In the genomic region with DNA sequence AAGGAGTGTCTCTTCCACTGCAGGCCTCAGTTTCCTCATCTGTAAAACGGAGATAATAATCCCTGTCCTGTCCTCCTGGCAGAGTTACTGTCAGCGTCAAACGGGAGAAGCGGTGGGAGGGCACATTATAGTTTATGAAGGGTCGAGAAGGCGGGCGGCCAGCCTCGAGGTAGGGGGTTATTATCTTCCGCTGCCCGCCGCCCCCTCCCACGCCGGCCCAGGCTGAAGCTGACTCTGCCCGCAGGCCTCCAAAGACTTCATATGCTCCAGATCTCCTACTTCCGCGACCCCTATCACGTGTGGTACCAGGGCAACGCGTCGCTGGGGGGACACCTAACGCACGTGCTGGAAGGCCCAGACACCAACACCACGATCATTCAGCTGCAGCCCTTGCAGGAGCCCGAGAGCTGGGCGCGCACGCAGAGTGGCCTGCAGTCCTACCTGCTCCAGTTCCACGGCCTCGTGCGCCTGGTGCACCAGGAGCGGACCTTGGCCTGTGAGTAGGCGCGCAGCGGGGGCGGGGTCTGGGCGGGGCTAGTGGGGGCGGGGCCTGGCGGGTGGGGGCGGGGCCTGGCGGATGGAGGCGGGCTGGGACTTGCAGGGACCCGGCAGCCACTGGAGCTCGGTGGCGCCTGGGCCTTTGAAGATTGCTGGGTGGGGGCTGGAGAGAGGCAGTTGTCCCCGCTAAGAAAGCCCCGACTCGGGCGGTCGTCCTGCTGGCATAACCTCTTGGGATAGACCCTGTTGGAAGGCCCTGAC, we compare ENCODE assay signal across 1 cellular context.
TF ChIP-seq lines count a peak whose summit lies in the region.

No MANE protein-coding gene starts in this region.

TF ChIP-seq in HepG2, 621 proteins besides CTCF, POLR2A, EP300 and RAD21 (continued from another document and continues in another):
- TF ChIP-seq E2F2 (CRISPR knock-in tag; IDR thresholded peaks at IDR 0.05; ENCODE audit: borderline replicate concordance) = peak; percentile 72; the same call in 1 of the 2 replicates
- TF ChIP-seq, protein P1, sequence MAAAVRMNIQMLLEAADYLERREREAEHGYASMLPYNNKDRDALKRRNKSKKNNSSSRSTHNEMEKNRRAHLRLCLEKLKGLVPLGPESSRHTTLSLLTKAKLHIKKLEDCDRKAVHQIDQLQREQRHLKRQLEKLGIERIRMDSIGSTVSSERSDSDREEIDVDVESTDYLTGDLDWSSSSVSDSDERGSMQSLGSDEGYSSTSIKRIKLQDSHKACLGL (CRISPR knock-in tag; IDR thresholded peaks at IDR 0.05) = peak; percentile 85
- no peak for TF ChIP-seq ZNF10 (CRISPR knock-in tag; IDR thresholded peaks at IDR 0.05; ENCODE audit: borderline replicate concordance, low read depth)
- TF ChIP-seq, protein P2, sequence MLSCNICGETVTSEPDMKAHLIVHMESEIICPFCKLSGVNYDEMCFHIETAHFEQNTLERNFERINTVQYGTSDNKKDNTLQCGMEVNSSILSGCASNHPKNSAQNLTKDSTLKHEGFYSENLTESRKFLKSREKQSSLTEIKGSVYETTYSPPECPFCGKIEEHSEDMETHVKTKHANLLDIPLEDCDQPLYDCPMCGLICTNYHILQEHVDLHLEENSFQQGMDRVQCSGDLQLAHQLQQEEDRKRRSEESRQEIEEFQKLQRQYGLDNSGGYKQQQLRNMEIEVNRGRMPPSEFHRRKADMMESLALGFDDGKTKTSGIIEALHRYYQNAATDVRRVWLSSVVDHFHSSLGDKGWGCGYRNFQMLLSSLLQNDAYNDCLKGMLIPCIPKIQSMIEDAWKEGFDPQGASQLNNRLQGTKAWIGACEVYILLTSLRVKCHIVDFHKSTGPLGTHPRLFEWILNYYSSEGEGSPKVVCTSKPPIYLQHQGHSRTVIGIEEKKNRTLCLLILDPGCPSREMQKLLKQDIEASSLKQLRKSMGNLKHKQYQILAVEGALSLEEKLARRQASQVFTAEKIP (CRISPR knock-in tag; IDR thresholded peaks at IDR 0.05; ENCODE audit: borderline replicate concordance) = no peak
- TF ChIP-seq ZSCAN29 (CRISPR knock-in tag; conservative IDR thresholded peaks at IDR 0.05) = no peak
- peak; percentile 41; the same call in 1 of the 2 replicates for TF ChIP-seq ESRRA (CRISPR knock-in tag; IDR thresholded peaks at IDR 0.05; ENCODE audit: low read depth)
- TF ChIP-seq, protein P3, sequence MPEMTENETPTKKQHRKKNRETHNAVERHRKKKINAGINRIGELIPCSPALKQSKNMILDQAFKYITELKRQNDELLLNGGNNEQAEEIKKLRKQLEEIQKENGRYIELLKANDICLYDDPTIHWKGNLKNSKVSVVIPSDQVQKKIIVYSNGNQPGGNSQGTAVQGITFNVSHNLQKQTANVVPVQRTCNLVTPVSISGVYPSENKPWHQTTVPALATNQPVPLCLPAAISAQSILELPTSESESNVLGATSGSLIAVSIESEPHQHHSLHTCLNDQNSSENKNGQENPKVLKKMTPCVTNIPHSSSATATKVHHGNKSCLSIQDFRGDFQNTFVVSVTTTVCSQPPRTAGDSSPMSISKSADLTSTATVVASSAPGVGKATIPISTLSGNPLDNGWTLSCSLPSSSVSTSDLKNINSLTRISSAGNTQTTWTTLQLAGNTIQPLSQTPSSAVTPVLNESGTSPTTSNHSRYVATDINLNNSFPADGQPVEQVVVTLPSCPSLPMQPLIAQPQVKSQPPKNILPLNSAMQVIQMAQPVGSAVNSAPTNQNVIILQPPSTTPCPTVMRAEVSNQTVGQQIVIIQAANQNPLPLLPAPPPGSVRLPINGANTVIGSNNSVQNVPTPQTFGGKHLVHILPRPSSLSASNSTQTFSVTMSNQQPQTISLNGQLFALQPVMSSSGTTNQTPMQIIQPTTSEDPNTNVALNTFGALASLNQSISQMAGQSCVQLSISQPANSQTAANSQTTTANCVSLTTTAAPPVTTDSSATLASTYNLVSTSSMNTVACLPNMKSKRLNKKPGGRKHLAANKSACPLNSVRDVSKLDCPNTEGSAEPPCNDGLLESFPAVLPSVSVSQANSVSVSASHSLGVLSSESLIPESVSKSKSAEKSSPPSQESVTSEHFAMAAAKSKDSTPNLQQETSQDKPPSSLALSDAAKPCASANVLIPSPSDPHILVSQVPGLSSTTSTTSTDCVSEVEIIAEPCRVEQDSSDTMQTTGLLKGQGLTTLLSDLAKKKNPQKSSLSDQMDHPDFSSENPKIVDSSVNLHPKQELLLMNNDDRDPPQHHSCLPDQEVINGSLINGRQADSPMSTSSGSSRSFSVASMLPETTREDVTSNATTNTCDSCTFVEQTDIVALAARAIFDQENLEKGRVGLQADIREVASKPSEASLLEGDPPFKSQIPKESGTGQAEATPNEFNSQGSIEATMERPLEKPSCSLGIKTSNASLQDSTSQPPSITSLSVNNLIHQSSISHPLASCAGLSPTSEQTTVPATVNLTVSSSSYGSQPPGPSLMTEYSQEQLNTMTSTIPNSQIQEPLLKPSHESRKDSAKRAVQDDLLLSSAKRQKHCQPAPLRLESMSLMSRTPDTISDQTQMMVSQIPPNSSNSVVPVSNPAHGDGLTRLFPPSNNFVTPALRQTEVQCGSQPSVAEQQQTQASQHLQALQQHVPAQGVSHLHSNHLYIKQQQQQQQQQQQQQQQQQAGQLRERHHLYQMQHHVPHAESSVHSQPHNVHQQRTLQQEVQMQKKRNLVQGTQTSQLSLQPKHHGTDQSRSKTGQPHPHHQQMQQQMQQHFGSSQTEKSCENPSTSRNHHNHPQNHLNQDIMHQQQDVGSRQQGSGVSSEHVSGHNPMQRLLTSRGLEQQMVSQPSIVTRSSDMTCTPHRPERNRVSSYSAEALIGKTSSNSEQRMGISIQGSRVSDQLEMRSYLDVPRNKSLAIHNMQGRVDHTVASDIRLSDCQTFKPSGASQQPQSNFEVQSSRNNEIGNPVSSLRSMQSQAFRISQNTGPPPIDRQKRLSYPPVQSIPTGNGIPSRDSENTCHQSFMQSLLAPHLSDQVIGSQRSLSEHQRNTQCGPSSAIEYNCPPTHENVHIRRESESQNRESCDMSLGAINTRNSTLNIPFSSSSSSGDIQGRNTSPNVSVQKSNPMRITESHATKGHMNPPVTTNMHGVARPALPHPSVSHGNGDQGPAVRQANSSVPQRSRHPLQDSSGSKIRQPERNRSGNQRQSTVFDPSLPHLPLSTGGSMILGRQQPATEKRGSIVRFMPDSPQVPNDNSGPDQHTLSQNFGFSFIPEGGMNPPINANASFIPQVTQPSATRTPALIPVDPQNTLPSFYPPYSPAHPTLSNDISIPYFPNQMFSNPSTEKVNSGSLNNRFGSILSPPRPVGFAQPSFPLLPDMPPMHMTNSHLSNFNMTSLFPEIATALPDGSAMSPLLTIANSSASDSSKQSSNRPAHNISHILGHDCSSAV (CRISPR knock-in tag; IDR thresholded peaks at IDR 0.05; ENCODE audit: borderline replicate concordance) = no peak
- peak; percentile 48 for TF ChIP-seq JARID2 (CRISPR knock-in tag; IDR thresholded peaks at IDR 0.05; ENCODE audit: insufficient replicate concordance)
- TF ChIP-seq ZNF530 (CRISPR knock-in tag; IDR thresholded peaks at IDR 0.05; ENCODE audit: low read depth) = 0 out of 2 replicates have a peak, but pooled peaks have one; percentile 17
- TF ChIP-seq MYNN (CRISPR knock-in tag; IDR thresholded peaks at IDR 0.05; ENCODE audit: low read depth) = peak; percentile 25
- TF ChIP-seq KAT7 (CRISPR knock-in tag; IDR thresholded peaks at IDR 0.05; ENCODE audit: borderline replicate concordance) = 0 out of 2 replicates have a peak, but pooled peaks have one; percentile 51
- TF ChIP-seq ZNF329 (CRISPR knock-in tag; IDR thresholded peaks at IDR 0.05; ENCODE audit: low read depth) = 0 out of 2 replicates have a peak, but pooled peaks have one; percentile 56
- TF ChIP-seq ELF4 (CRISPR knock-in tag; IDR thresholded peaks at IDR 0.05; ENCODE audit: borderline replicate concordance) = 0 out of 2 replicates have a peak, but pooled peaks have one; percentile 36
- TF ChIP-seq TBX2 (CRISPR knock-in tag; IDR thresholded peaks at IDR 0.05; ENCODE audit: borderline replicate concordance) = peak; percentile 52; the same call in 1 of the 2 replicates
- peak; percentile 62; the same call in 1 of the 2 replicates for TF ChIP-seq KLF9 (CRISPR knock-in tag; IDR thresholded peaks at IDR 0.05; ENCODE audit: low read depth)
- 0 out of 2 replicates have a peak, but pooled peaks have one; percentile 73 for TF ChIP-seq ZFP37 (CRISPR knock-in tag; IDR thresholded peaks at IDR 0.05; ENCODE audit: borderline replicate concordance)
- TF ChIP-seq ZNF335 (CRISPR knock-in tag; IDR thresholded peaks at IDR 0.05) = peak; percentile 86; the same call in 1 of the 2 replicates
- TF ChIP-seq, protein P4, sequence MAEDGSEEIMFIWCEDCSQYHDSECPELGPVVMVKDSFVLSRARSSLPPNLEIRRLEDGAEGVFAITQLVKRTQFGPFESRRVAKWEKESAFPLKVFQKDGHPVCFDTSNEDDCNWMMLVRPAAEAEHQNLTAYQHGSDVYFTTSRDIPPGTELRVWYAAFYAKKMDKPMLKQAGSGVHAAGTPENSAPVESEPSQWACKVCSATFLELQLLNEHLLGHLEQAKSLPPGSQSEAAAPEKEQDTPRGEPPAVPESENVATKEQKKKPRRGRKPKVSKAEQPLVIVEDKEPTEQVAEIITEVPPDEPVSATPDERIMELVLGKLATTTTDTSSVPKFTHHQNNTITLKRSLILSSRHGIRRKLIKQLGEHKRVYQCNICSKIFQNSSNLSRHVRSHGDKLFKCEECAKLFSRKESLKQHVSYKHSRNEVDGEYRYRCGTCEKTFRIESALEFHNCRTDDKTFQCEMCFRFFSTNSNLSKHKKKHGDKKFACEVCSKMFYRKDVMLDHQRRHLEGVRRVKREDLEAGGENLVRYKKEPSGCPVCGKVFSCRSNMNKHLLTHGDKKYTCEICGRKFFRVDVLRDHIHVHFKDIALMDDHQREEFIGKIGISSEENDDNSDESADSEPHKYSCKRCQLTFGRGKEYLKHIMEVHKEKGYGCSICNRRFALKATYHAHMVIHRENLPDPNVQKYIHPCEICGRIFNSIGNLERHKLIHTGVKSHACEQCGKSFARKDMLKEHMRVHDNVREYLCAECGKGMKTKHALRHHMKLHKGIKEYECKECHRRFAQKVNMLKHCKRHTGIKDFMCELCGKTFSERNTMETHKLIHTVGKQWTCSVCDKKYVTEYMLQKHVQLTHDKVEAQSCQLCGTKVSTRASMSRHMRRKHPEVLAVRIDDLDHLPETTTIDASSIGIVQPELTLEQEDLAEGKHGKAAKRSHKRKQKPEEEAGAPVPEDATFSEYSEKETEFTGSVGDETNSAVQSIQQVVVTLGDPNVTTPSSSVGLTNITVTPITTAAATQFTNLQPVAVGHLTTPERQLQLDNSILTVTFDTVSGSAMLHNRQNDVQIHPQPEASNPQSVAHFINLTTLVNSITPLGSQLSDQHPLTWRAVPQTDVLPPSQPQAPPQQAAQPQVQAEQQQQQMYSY (CRISPR knock-in tag; IDR thresholded peaks at IDR 0.05) = no peak
- TF ChIP-seq, protein P5, sequence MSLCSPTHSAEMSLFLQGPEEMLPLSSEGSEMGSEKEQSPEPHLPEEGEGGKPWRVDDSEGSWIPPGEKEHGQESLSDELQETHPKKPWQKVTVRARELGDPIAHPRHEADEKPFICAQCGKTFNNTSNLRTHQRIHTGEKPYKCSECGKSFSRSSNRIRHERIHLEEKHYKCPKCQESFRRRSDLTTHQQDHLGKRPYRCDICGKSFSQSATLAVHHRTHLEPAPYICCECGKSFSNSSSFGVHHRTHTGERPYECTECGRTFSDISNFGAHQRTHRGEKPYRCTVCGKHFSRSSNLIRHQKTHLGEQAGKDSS (CRISPR knock-in tag; IDR thresholded peaks at IDR 0.05; ENCODE audit: borderline replicate concordance, low read depth) = peak; percentile 97
- TF ChIP-seq RXRA (CRISPR knock-in tag; IDR thresholded peaks at IDR 0.05) = peak; percentile 87
- TF ChIP-seq HOXA3 (CRISPR knock-in tag; IDR thresholded peaks at IDR 0.05) = peak; percentile 91
- no peak for TF ChIP-seq TBX3 (IDR thresholded peaks at IDR 0.05; ENCODE audit: borderline replicate concordance)
- TF ChIP-seq, protein P6, sequence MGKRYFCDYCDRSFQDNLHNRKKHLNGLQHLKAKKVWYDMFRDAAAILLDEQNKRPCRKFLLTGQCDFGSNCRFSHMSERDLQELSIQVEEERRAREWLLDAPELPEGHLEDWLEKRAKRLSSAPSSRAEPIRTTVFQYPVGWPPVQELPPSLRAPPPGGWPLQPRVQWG (CRISPR knock-in tag; IDR thresholded peaks at IDR 0.05; ENCODE audit: borderline replicate concordance, low read depth) = no peak
- TF ChIP-seq ATF1 (CRISPR knock-in tag; IDR thresholded peaks at IDR 0.05) = no peak
- no peak for TF ChIP-seq FOXP1 (IDR thresholded peaks at IDR 0.05)
- TF ChIP-seq FOXP1 (CRISPR knock-in tag; IDR thresholded peaks at IDR 0.05) = no peak
- peak; percentile 73; the same call in 1 of the 2 replicates for TF ChIP-seq ZNF431 (CRISPR knock-in tag; IDR thresholded peaks at IDR 0.05; ENCODE audit: borderline replicate concordance, low read depth)
- TF ChIP-seq, protein P7, sequence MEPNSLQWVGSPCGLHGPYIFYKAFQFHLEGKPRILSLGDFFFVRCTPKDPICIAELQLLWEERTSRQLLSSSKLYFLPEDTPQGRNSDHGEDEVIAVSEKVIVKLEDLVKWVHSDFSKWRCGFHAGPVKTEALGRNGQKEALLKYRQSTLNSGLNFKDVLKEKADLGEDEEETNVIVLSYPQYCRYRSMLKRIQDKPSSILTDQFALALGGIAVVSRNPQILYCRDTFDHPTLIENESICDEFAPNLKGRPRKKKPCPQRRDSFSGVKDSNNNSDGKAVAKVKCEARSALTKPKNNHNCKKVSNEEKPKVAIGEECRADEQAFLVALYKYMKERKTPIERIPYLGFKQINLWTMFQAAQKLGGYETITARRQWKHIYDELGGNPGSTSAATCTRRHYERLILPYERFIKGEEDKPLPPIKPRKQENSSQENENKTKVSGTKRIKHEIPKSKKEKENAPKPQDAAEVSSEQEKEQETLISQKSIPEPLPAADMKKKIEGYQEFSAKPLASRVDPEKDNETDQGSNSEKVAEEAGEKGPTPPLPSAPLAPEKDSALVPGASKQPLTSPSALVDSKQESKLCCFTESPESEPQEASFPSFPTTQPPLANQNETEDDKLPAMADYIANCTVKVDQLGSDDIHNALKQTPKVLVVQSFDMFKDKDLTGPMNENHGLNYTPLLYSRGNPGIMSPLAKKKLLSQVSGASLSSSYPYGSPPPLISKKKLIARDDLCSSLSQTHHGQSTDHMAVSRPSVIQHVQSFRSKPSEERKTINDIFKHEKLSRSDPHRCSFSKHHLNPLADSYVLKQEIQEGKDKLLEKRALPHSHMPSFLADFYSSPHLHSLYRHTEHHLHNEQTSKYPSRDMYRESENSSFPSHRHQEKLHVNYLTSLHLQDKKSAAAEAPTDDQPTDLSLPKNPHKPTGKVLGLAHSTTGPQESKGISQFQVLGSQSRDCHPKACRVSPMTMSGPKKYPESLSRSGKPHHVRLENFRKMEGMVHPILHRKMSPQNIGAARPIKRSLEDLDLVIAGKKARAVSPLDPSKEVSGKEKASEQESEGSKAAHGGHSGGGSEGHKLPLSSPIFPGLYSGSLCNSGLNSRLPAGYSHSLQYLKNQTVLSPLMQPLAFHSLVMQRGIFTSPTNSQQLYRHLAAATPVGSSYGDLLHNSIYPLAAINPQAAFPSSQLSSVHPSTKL (CRISPR knock-in tag; IDR thresholded peaks at IDR 0.05) = peak; percentile 82; the same call in 1 of the 2 replicates
- TF ChIP-seq THAP11 (CRISPR knock-in tag; IDR thresholded peaks at IDR 0.05) = peak; percentile 85
- TF ChIP-seq EEA1 (CRISPR knock-in tag; IDR thresholded peaks at IDR 0.05; ENCODE audit: borderline replicate concordance) = peak; percentile 97; the same call in 1 of the 2 replicates
- TF ChIP-seq PHF20 (CRISPR knock-in tag; IDR thresholded peaks at IDR 0.05) = peak; percentile 70
- peak; percentile 68 for TF ChIP-seq ELF3 (CRISPR knock-in tag; IDR thresholded peaks at IDR 0.05)
- peak; percentile 33; the same call in 1 of the 2 replicates for TF ChIP-seq ZNF777 (CRISPR knock-in tag; IDR thresholded peaks at IDR 0.05)
